Comparison of ENCODE assay signal across 9 cellular contexts in genomic region chr3:142019794-142020320, GRCh38.
DNase-seq lines count a peak whose midpoint lies in the region; ATAC-seq, FAIRE-seq and TF ChIP-seq lines count a peak whose summit lies in the region.
"Had no signal": no experiment of that assay in that cellular context is flagged by ENCODE, and none has a peak within 500 bp of the region (broad histone marks: within the 10 kb centered on the region; RNA-seq: fewer than 3 reads in every experiment).

No MANE protein-coding gene starts in this region.

- peak in 1 of 2 donors; percentile 52 for DNase-seq in foreskin keratinocyte
- no peak for DNase-seq in frontal cortex (ENCODE audit: low spot score in 2 of 2)
- no peak for DNase-seq in left lobe of liver (ENCODE audit: low spot score)
- DNase-seq in activated T-cell treated with anti-CD3 and anti-CD28 coated beads, Interleukin-2, amount 50 U/mL, for 4 hours: no peak
- DNase-seq in NCI-H2107 (lab: John Stamatoyannopoulos, UW): no peak
- DNase-seq: NCI-H526 had no signal

- no peak overlapping the region for H3K4me3 Mint-ChIP-seq in activated T-cell treated with anti-CD3 and anti-CD28 coated beads, Interleukin-2, amount 50 U/mL, for 4 hours

- H3K4me1 ChIP-seq in foreskin keratinocyte: peaks cover 13% of the 10 kb centered on the region

- no peaks in the 10 kb centered on the region for H3K27me3 ChIP-seq in foreskin keratinocyte

- H3K36me3 Mint-ChIP-seq in activated T-cell treated with anti-CD3 and anti-CD28 coated beads, Interleukin-2, amount 50 U/mL, for 4 hours (ENCODE audit: insufficient read depth): peaks cover 7% of the 10 kb centered on the region

- FAIRE-seq in frontal cortex (lab: Jason Lieb, UNC): no peak

- H3K27me3 Mint-ChIP-seq in activated T-cell treated with anti-CD3 and anti-CD28 coated beads, Interleukin-2, amount 50 U/mL, for 4 hours (ENCODE audit: low read depth): no peaks in the 10 kb centered on the region

- H3K27ac ChIP-seq in foreskin keratinocyte: no peak overlapping the region

- H3K9me3 Mint-ChIP-seq in activated T-cell treated with anti-CD3 and anti-CD28 coated beads, Interleukin-2, amount 50 U/mL, for 4 hours: no peaks in the 10 kb centered on the region

- no peak for TF ChIP-seq CTCF in foreskin keratinocyte (conservative IDR thresholded peaks at IDR 0.05)

- peaks cover 11% of the 10 kb centered on the region for H3K4me1 Mint-ChIP-seq in activated T-cell treated with anti-CD3 and anti-CD28 coated beads, Interleukin-2, amount 50 U/mL, for 4 hours (ENCODE audit: low read depth)

- ATAC-seq in GM18519 (IDR thresholded peaks at IDR 0.05; ENCODE audit: low FRiP score, unreplicated experiment) (peak; percentile 51), GM21576 (IDR thresholded peaks at IDR 0.05; ENCODE audit: unreplicated experiment) (peak; percentile 61), HG03520 (IDR thresholded peaks at IDR 0.05; ENCODE audit: unreplicated experiment) (peak; percentile 44), foreskin keratinocyte (peak; percentile 74), left lobe of liver (no peak)
- ATAC-seq in activated T-cell treated with anti-CD3 and anti-CD28 coated beads, Interleukin-2, amount 50 U/mL, for 4 hours: no peak

Comparison
In these comparisons a context has a peak if more than half of its experiments do, and no peak if none do; other contexts are left out.
1. ATAC-seq: peak in GM18519 (single experiment), GM21576 (single experiment), HG03520 (single experiment) and foreskin keratinocyte (single experiment); none in left lobe of liver (single experiment) and activated T-cell treated with anti-CD3 and anti-CD28 coated beads, Interleukin-2, amount 50 U/mL, for 4 hours (0 of 2).